1 cellular context compared by ENCODE assay signal in the genomic region with DNA sequence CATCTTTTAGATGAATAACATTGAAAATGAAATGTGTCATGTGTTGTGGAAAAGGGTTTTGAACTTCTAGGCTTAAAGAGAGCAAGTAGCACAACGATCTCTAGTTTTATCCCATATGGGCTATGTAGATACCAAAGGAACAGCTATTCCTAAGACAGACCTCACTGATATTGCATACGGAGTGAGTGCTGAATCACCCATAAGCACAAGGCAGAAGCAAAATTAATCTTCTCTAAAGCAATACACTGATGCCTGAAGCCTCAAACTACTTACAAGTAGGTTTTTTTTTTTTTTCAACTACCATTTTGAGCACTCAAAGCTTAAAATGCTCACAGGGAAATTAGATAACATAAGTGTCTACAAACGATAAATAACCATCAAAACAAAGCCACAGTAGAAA.
A peak's percentile ranks its signal among the peaks of the same experiment; 100 is the strongest.
TF ChIP-seq lines count a peak whose summit lies in the region.

No MANE protein-coding gene starts in this region.

TF ChIP-seq in K562, 482 proteins besides CTCF, POLR2A, EP300 and RAD21 (continued from another document and continues in another):
- TF ChIP-seq, protein P1, sequence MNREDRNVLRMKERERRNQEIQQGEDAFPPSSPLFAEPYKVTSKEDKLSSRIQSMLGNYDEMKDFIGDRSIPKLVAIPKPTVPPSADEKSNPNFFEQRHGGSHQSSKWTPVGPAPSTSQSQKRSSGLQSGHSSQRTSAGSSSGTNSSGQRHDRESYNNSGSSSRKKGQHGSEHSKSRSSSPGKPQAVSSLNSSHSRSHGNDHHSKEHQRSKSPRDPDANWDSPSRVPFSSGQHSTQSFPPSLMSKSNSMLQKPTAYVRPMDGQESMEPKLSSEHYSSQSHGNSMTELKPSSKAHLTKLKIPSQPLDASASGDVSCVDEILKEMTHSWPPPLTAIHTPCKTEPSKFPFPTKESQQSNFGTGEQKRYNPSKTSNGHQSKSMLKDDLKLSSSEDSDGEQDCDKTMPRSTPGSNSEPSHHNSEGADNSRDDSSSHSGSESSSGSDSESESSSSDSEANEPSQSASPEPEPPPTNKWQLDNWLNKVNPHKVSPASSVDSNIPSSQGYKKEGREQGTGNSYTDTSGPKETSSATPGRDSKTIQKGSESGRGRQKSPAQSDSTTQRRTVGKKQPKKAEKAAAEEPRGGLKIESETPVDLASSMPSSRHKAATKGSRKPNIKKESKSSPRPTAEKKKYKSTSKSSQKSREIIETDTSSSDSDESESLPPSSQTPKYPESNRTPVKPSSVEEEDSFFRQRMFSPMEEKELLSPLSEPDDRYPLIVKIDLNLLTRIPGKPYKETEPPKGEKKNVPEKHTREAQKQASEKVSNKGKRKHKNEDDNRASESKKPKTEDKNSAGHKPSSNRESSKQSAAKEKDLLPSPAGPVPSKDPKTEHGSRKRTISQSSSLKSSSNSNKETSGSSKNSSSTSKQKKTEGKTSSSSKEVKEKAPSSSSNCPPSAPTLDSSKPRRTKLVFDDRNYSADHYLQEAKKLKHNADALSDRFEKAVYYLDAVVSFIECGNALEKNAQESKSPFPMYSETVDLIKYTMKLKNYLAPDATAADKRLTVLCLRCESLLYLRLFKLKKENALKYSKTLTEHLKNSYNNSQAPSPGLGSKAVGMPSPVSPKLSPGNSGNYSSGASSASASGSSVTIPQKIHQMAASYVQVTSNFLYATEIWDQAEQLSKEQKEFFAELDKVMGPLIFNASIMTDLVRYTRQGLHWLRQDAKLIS (CRISPR knock-in tag; IDR thresholded peaks at IDR 0.05), result no peak
- TF ChIP-seq RBM15 (IDR thresholded peaks at IDR 0.05; ENCODE audit: insufficient read depth, low read length) (no peak), BRD9 (IDR thresholded peaks at IDR 0.05; ENCODE audit: low read depth, partially characterized antibody) (peak; percentile 38), RUNX1 (IDR thresholded peaks at IDR 0.05; ENCODE audit: low read depth) (no peak), ZBED1 (IDR thresholded peaks at IDR 0.05) (no peak), ESRRB (CRISPR knock-in tag; IDR thresholded peaks at IDR 0.05; ENCODE audit: borderline replicate concordance) (no peak), MIER1 (IDR thresholded peaks at IDR 0.05; ENCODE audit: low read depth) (no peak), EP400 (IDR thresholded peaks at IDR 0.05) (no peak), FOXK2 (conservative IDR thresholded peaks at IDR 0.05 in 1 of 2, IDR thresholded peaks at IDR 0.05 in 1 of 2; ENCODE audit: low read depth in 2 of 2) (peak in 1 of 2 experiments; percentile 43; a peak in 1 of 4 replicates), CREB1 (IDR thresholded peaks at IDR 0.05) (no peak), CREB1 (CRISPR knock-in tag; IDR thresholded peaks at IDR 0.05) (no peak), TBP (optimal IDR thresholded peaks at IDR 0.05; ENCODE audit: low read depth, low read length) (peak; percentile 20), HDAC3 (IDR thresholded peaks at IDR 0.05; ENCODE audit: borderline replicate concordance, partially characterized antibody) (no peak), RBM39 (optimal IDR thresholded peaks at IDR 0.05; ENCODE audit: low read depth, low read length) (no peak), HDAC6 (IDR thresholded peaks at IDR 0.05; ENCODE audit: low read depth, low read length) (no peak), FIP1L1 (IDR thresholded peaks at IDR 0.05; ENCODE audit: low read depth, low read length, poor library complexity, severe bottlenecking) (no peak), HDAC8 (tag; IDR thresholded peaks at IDR 0.05) (no peak), ZNF583 (CRISPR knock-in tag; IDR thresholded peaks at IDR 0.05) (no peak), POLR2H (tag; IDR thresholded peaks at IDR 0.05; ENCODE audit: low read depth) (no peak), MAFG (tag; conservative IDR thresholded peaks at IDR 0.05) (peak; percentile 77), SMARCA4 (IDR thresholded peaks at IDR 0.05) (peak; percentile 85), DACH1 (IDR thresholded peaks at IDR 0.05; ENCODE audit: partially characterized antibody) (no peak), ZNF175 (CRISPR knock-in tag; IDR thresholded peaks at IDR 0.05; ENCODE audit: low read depth) (no peak), ZNF41 (CRISPR knock-in tag; conservative IDR thresholded peaks at IDR 0.05) (no peak), CBX1 (IDR thresholded peaks at IDR 0.05; ENCODE audit: low read depth) (no peak), FUS (optimal IDR thresholded peaks at IDR 0.05; ENCODE audit: low read depth, low read length) (no peak), ZNF785 (CRISPR knock-in tag; IDR thresholded peaks at IDR 0.05) (no peak), CBFA2T3 (IDR thresholded peaks at IDR 0.05) (peak; percentile 87), KLF6 (CRISPR knock-in tag; IDR thresholded peaks at IDR 0.05; ENCODE audit: borderline replicate concordance) (no peak)
- TF ChIP-seq, protein P2, sequence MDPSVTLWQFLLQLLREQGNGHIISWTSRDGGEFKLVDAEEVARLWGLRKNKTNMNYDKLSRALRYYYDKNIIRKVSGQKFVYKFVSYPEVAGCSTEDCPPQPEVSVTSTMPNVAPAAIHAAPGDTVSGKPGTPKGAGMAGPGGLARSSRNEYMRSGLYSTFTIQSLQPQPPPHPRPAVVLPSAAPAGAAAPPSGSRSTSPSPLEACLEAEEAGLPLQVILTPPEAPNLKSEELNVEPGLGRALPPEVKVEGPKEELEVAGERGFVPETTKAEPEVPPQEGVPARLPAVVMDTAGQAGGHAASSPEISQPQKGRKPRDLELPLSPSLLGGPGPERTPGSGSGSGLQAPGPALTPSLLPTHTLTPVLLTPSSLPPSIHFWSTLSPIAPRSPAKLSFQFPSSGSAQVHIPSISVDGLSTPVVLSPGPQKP (CRISPR knock-in tag; IDR thresholded peaks at IDR 0.05), result no peak
- TF ChIP-seq, protein P3, sequence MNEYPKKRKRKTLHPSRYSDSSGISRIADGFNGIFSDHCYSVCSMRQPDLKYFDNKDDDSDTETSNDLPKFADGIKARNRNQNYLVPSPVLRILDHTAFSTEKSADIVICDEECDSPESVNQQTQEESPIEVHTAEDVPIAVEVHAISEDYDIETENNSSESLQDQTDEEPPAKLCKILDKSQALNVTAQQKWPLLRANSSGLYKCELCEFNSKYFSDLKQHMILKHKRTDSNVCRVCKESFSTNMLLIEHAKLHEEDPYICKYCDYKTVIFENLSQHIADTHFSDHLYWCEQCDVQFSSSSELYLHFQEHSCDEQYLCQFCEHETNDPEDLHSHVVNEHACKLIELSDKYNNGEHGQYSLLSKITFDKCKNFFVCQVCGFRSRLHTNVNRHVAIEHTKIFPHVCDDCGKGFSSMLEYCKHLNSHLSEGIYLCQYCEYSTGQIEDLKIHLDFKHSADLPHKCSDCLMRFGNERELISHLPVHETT (CRISPR knock-in tag; conservative IDR thresholded peaks at IDR 0.05 in 1 of 2, IDR thresholded peaks at IDR 0.05 in 1 of 2), result no peak
- TF ChIP-seq, protein P4, sequence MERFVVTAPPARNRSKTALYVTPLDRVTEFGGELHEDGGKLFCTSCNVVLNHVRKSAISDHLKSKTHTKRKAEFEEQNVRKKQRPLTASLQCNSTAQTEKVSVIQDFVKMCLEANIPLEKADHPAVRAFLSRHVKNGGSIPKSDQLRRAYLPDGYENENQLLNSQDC (CRISPR knock-in tag; IDR thresholded peaks at IDR 0.05), result no peak
- TF ChIP-seq, protein P5, sequence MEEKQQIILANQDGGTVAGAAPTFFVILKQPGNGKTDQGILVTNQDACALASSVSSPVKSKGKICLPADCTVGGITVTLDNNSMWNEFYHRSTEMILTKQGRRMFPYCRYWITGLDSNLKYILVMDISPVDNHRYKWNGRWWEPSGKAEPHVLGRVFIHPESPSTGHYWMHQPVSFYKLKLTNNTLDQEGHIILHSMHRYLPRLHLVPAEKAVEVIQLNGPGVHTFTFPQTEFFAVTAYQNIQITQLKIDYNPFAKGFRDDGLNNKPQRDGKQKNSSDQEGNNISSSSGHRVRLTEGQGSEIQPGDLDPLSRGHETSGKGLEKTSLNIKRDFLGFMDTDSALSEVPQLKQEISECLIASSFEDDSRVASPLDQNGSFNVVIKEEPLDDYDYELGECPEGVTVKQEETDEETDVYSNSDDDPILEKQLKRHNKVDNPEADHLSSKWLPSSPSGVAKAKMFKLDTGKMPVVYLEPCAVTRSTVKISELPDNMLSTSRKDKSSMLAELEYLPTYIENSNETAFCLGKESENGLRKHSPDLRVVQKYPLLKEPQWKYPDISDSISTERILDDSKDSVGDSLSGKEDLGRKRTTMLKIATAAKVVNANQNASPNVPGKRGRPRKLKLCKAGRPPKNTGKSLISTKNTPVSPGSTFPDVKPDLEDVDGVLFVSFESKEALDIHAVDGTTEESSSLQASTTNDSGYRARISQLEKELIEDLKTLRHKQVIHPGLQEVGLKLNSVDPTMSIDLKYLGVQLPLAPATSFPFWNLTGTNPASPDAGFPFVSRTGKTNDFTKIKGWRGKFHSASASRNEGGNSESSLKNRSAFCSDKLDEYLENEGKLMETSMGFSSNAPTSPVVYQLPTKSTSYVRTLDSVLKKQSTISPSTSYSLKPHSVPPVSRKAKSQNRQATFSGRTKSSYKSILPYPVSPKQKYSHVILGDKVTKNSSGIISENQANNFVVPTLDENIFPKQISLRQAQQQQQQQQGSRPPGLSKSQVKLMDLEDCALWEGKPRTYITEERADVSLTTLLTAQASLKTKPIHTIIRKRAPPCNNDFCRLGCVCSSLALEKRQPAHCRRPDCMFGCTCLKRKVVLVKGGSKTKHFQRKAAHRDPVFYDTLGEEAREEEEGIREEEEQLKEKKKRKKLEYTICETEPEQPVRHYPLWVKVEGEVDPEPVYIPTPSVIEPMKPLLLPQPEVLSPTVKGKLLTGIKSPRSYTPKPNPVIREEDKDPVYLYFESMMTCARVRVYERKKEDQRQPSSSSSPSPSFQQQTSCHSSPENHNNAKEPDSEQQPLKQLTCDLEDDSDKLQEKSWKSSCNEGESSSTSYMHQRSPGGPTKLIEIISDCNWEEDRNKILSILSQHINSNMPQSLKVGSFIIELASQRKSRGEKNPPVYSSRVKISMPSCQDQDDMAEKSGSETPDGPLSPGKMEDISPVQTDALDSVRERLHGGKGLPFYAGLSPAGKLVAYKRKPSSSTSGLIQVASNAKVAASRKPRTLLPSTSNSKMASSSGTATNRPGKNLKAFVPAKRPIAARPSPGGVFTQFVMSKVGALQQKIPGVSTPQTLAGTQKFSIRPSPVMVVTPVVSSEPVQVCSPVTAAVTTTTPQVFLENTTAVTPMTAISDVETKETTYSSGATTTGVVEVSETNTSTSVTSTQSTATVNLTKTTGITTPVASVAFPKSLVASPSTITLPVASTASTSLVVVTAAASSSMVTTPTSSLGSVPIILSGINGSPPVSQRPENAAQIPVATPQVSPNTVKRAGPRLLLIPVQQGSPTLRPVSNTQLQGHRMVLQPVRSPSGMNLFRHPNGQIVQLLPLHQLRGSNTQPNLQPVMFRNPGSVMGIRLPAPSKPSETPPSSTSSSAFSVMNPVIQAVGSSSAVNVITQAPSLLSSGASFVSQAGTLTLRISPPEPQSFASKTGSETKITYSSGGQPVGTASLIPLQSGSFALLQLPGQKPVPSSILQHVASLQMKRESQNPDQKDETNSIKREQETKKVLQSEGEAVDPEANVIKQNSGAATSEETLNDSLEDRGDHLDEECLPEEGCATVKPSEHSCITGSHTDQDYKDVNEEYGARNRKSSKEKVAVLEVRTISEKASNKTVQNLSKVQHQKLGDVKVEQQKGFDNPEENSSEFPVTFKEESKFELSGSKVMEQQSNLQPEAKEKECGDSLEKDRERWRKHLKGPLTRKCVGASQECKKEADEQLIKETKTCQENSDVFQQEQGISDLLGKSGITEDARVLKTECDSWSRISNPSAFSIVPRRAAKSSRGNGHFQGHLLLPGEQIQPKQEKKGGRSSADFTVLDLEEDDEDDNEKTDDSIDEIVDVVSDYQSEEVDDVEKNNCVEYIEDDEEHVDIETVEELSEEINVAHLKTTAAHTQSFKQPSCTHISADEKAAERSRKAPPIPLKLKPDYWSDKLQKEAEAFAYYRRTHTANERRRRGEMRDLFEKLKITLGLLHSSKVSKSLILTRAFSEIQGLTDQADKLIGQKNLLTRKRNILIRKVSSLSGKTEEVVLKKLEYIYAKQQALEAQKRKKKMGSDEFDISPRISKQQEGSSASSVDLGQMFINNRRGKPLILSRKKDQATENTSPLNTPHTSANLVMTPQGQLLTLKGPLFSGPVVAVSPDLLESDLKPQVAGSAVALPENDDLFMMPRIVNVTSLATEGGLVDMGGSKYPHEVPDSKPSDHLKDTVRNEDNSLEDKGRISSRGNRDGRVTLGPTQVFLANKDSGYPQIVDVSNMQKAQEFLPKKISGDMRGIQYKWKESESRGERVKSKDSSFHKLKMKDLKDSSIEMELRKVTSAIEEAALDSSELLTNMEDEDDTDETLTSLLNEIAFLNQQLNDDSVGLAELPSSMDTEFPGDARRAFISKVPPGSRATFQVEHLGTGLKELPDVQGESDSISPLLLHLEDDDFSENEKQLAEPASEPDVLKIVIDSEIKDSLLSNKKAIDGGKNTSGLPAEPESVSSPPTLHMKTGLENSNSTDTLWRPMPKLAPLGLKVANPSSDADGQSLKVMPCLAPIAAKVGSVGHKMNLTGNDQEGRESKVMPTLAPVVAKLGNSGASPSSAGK (IDR thresholded peaks at IDR 0.05), result no peak
- TF ChIP-seq, protein P6, sequence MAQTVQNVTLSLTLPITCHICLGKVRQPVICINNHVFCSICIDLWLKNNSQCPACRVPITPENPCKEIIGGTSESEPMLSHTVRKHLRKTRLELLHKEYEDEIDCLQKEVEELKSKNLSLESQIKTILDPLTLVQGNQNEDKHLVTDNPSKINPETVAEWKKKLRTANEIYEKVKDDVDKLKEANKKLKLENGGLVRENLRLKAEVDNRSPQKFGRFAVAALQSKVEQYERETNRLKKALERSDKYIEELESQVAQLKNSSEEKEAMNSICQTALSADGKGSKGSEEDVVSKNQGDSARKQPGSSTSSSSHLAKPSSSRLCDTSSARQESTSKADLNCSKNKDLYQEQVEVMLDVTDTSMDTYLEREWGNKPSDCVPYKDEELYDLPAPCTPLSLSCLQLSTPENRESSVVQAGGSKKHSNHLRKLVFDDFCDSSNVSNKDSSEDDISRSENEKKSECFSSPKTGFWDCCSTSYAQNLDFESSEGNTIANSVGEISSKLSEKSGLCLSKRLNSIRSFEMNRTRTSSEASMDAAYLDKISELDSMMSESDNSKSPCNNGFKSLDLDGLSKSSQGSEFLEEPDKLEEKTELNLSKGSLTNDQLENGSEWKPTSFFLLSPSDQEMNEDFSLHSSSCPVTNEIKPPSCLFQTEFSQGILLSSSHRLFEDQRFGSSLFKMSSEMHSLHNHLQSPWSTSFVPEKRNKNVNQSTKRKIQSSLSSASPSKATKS (CRISPR knock-in tag; IDR thresholded peaks at IDR 0.05), result no peak
- TF ChIP-seq, protein P7, sequence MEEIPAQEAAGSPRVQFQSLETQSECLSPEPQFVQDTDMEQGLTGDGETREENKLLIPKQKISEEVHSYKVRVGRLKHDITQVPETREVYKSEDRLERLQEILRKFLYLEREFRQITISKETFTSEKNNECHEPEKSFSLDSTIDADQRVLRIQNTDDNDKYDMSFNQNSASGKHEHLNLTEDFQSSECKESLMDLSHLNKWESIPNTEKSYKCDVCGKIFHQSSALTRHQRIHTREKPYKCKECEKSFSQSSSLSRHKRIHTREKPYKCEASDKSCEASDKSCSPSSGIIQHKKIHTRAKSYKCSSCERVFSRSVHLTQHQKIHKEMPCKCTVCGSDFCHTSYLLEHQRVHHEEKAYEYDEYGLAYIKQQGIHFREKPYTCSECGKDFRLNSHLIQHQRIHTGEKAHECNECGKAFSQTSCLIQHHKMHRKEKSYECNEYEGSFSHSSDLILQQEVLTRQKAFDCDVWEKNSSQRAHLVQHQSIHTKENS (CRISPR knock-in tag; IDR thresholded peaks at IDR 0.05), result no peak
- TF ChIP-seq, protein P8, sequence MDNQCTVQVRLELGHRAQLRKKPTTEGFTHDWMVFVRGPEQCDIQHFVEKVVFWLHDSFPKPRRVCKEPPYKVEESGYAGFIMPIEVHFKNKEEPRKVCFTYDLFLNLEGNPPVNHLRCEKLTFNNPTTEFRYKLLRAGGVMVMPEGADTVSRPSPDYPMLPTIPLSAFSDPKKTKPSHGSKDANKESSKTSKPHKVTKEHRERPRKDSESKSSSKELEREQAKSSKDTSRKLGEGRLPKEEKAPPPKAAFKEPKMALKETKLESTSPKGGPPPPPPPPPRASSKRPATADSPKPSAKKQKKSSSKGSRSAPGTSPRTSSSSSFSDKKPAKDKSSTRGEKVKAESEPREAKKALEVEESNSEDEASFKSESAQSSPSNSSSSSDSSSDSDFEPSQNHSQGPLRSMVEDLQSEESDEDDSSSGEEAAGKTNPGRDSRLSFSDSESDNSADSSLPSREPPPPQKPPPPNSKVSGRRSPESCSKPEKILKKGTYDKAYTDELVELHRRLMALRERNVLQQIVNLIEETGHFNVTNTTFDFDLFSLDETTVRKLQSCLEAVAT (IDR thresholded peaks at IDR 0.05), result no peak
